8 cellular contexts compared by ENCODE assay signal in the genomic region with DNA sequence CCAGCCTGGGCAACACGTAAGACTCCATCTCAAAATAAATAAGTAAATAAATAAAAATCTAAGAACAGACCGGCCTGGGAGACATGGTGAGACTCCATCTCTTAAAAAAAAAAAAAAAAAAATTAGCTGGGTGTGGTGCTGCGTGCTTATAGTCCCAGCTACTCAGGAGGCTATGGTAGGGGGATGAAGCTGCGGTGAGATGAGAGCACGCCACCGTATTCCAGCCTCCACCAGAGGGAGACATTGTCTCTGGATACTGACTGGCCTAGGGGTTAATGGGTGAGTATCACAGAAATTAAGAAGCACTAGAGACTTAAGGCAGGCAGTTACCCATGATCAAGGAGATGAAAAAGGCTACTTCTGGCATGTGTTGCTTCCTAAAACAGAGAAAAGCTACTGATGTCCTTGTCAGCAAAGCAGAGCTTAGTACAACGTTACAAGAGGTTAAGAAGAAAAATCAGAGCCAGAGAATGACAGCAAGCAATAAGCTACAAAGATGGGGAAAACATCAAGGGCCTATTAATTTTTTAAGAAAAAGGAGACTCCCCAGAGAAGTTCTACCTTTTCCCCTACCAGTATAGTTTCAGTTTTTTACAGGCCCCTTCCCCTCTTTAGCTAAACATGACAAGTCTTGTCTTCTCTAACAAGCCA. TPM values are rescaled to one million over a fixed set of nuclear protein-coding genes. Genes with fewer than 3 reads are reported as not detected.
DNase-seq lines count a peak whose midpoint lies in the region; ATAC-seq, FAIRE-seq and TF ChIP-seq lines count a peak whose summit lies in the region.

No MANE protein-coding gene starts in this region.

- no peaks in the 10 kb centered on the region for H4K20me1 ChIP-seq in neural cell (ENCODE audit: insufficient read depth)

- no peak overlapping the region for H2AFZ ChIP-seq in neural cell (ENCODE audit: low read depth, low read length)

- TF ChIP-seq EP300 in Ishikawa (IDR thresholded peaks at IDR 0.05; ENCODE audit: borderline replicate concordance), result no peak; the same call in 1 of the 2 replicates
- TF ChIP-seq EP300 in neural cell (conservative IDR thresholded peaks at IDR 0.05; ENCODE audit: poor library complexity, severe bottlenecking), result no peak

- no peaks in the 10 kb centered on the region for H3F3A ChIP-seq in neural cell (ENCODE audit: insufficient read depth, low read length, poor library complexity, severe bottlenecking)

- H3K9me3 ChIP-seq in neural cell (ENCODE audit: low read length) (no peaks in the 10 kb centered on the region), thoracic aorta (no peaks in the 10 kb centered on the region)

- peak; percentile 85 for FAIRE-seq in GM18507 (lab: Jason Lieb, UNC)

- TF ChIP-seq CTCF in neural cell (IDR thresholded peaks at IDR 0.05; ENCODE audit: poor library complexity, severe bottlenecking) (peak; percentile 90), thoracic aorta (IDR thresholded peaks at IDR 0.05) (peak; percentile 61)

- H3K79me2 ChIP-seq in neural cell (replicated peaks; ENCODE audit: insufficient read depth, low read length), result peaks cover 15% of the 10 kb centered on the region

- peaks cover 5% of the 10 kb centered on the region for H3K36me3 ChIP-seq in neural cell (ENCODE audit: insufficient read depth, low read length)
- peaks cover 24% of the 10 kb centered on the region for H3K36me3 ChIP-seq in thoracic aorta

- H3K27me3 ChIP-seq in neural cell (ENCODE audit: insufficient read depth, low read depth, low read length), result no peaks in the 10 kb centered on the region
- no peaks in the 10 kb centered on the region for H3K27me3 ChIP-seq in thoracic aorta (replicated peaks; ENCODE audit: insufficient read depth)

- no peaks in the 10 kb centered on the region for H3K9me2 ChIP-seq in neural cell (ENCODE audit: insufficient read depth, low read length)

- TF ChIP-seq RAD21 in Ishikawa (IDR thresholded peaks at IDR 0.05; ENCODE audit: low read depth), result peak; percentile 94
- TF ChIP-seq RAD21 in neural cell (conservative IDR thresholded peaks at IDR 0.05), result peak; percentile 91

- no peak overlapping the region for H3K9ac ChIP-seq in neural cell (ENCODE audit: low read length)

- DNase-seq in 8988T, result peak; percentile 55
- peak; percentile 26 for DNase-seq in GM18507 (ENCODE audit: extremely low spot score, insufficient read length, low read depth)
- peak; percentile 63 for DNase-seq in OCI-M1 (lab: John Stamatoyannopoulos, UW)
- DNase-seq in activated T-cell treated with anti-CD3 and anti-CD28 coated beads, Interleukin-2, amount 50 U/mL, for 48 hours, result peak; percentile 63 to 72
- DNase-seq in fibroblast of peridontal ligament (ENCODE audit: extremely low read depth), result peak; percentile 69
- no peak for DNase-seq in thoracic aorta (ENCODE audit: low spot score)

- no peak for ATAC-seq in thoracic aorta (ENCODE audit: insufficient number of reproducible peaks, low FRiP score, low read depth)

- H3K27ac ChIP-seq in neural cell (ENCODE audit: low read length) (no peak overlapping the region), thoracic aorta (no peak overlapping the region)

- H3K4me3 ChIP-seq in neural cell (ENCODE audit: low read length) (no peak overlapping the region), thoracic aorta (no peak overlapping the region)

- H3K4me1 ChIP-seq in thoracic aorta (ENCODE audit: control insufficient read depth in 1 of 2, low read depth in 2 of 2), result no peaks in the 10 kb centered on the region

- H3K4me2 ChIP-seq in neural cell (ENCODE audit: low read length), result no peak overlapping the region

TF ChIP-seq in Ishikawa, 13 proteins besides CTCF, POLR2A, EP300 and RAD21:
- TF ChIP-seq, protein P1, sequence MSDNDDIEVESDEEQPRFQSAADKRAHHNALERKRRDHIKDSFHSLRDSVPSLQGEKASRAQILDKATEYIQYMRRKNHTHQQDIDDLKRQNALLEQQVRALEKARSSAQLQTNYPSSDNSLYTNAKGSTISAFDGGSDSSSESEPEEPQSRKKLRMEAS (IDR thresholded peaks at IDR 0.05), result no peak
- no peak for TF ChIP-seq NFIC (IDR thresholded peaks at IDR 0.05)
- no peak for TF ChIP-seq ZBTB7A (IDR thresholded peaks at IDR 0.05; ENCODE audit: low read depth)
- TF ChIP-seq EGR1 (IDR thresholded peaks at IDR 0.05), result no peak
- TF ChIP-seq USF1 (IDR thresholded peaks at IDR 0.05), result no peak
- no peak for TF ChIP-seq YY1 (IDR thresholded peaks at IDR 0.05; ENCODE audit: low read depth)
- TF ChIP-seq CREB1 (IDR thresholded peaks at IDR 0.05; ENCODE audit: low read depth), result no peak
- no peak for TF ChIP-seq TCF12 (IDR thresholded peaks at IDR 0.05; ENCODE audit: low read depth)
- no peak for TF ChIP-seq TAF1 (IDR thresholded peaks at IDR 0.05; ENCODE audit: low read depth)
TF ChIP-seq in Ishikawa: peak in this region for 0.

TF ChIP-seq in neural cell, 6 proteins besides CTCF, POLR2A, EP300 and RAD21:
- peak; percentile 95 for TF ChIP-seq SMC3 (conservative IDR thresholded peaks at IDR 0.05; ENCODE audit: poor library complexity)
- peak; percentile 28 for TF ChIP-seq MXI1 (conservative IDR thresholded peaks at IDR 0.05; ENCODE audit: poor library complexity, severe bottlenecking)
- TF ChIP-seq EZH2 (IDR thresholded peaks at IDR 0.05; ENCODE audit: borderline replicate concordance, insufficient read depth, low read length, poor library complexity, severe bottlenecking), result no peak
- TF ChIP-seq, protein P2, sequence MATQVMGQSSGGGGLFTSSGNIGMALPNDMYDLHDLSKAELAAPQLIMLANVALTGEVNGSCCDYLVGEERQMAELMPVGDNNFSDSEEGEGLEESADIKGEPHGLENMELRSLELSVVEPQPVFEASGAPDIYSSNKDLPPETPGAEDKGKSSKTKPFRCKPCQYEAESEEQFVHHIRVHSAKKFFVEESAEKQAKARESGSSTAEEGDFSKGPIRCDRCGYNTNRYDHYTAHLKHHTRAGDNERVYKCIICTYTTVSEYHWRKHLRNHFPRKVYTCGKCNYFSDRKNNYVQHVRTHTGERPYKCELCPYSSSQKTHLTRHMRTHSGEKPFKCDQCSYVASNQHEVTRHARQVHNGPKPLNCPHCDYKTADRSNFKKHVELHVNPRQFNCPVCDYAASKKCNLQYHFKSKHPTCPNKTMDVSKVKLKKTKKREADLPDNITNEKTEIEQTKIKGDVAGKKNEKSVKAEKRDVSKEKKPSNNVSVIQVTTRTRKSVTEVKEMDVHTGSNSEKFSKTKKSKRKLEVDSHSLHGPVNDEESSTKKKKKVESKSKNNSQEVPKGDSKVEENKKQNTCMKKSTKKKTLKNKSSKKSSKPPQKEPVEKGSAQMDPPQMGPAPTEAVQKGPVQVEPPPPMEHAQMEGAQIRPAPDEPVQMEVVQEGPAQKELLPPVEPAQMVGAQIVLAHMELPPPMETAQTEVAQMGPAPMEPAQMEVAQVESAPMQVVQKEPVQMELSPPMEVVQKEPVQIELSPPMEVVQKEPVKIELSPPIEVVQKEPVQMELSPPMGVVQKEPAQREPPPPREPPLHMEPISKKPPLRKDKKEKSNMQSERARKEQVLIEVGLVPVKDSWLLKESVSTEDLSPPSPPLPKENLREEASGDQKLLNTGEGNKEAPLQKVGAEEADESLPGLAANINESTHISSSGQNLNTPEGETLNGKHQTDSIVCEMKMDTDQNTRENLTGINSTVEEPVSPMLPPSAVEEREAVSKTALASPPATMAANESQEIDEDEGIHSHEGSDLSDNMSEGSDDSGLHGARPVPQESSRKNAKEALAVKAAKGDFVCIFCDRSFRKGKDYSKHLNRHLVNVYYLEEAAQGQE (IDR thresholded peaks at IDR 0.05; ENCODE audit: borderline replicate concordance), result no peak

RNA-seq across cellular contexts. Expression of gene TFRC, which starts 8.6 kb away (rescaled TPM):
- 71.3 and 82.7 TPM in 2 replicates for polyA plus RNA-seq in neural cell
- 95.9 and 111 TPM in 2 replicates for polyA minus RNA-seq in neural cell
- total RNA-seq in thoracic aorta, result 100 to 1,000 TPM; 127 to 164 TPM
